8 cellular contexts compared by ENCODE assay signal in genomic region chr2:87290912-87291311, GRCh38.
DNase-seq lines count a peak whose midpoint lies in the region; ATAC-seq, FAIRE-seq and TF ChIP-seq lines count a peak whose summit lies in the region.
"Not testable (repeated sequence)": the region's sequence is repeated elsewhere in the genome, so short reads cannot be mapped to it uniquely, and the experiment has no call there.

No MANE protein-coding gene starts in this region.

- intact Hi-C loops in natural killer cell (cut with micrococcal nuclease): not testable (repeated sequence)

- H3K9me3 ChIP-seq in A549; GM23248 (ENCODE audit: low read depth); OCI-LY3 (ENCODE audit: insufficient read depth, low read length): not testable (repeated sequence)

- H4K20me1 ChIP-seq in GM23248 (ENCODE audit: insufficient read depth); OCI-LY3 (ENCODE audit: insufficient read depth, low read length): not testable (repeated sequence)

- 58% methylated on average over 4 of the region's 6 CpGs for WGBS in A549 (ENCODE audit: missing lambda C conversion rate)
- 63 to 86% methylated on average over 3 to 4 of the region's 6 CpGs for WGBS in GM23248 (ENCODE audit: low coverage in 1 of 2, low lambda C conversion rate in 2 of 2, missing lambda C conversion rate in 2 of 2), 2 experiments

- ATAC-seq in A549 (peak; percentile 40 to 54; a peak in 3 of 6 replicates), GM19023 (IDR thresholded peaks at IDR 0.05; ENCODE audit: unreplicated experiment) (peak; percentile 73), HG03159 (IDR thresholded peaks at IDR 0.05; ENCODE audit: unreplicated experiment) (peak; percentile 72), natural killer cell (peak in 2 of 3 donors; percentile 65 to 79)
- ATAC-seq in activated T-cell treated with anti-CD3 and anti-CD28 coated beads, Interleukin-2, amount 50 U/mL, for 72 hours (replicated peaks in 1 of 2): peak; percentile 86 to 87

- H3K9me2 ChIP-seq in GM23248 (ENCODE audit: insufficient read depth): not testable (repeated sequence)

- peaks cover 15% of the 10 kb centered on the region for H3K4me1 Mint-ChIP-seq in activated T-cell treated with anti-CD3 and anti-CD28 coated beads, Interleukin-2, amount 50 U/mL, for 72 hours (ENCODE audit: low read depth)
- peaks cover 0 to 11% of the 10 kb centered on the region in 2 donors for H3K4me1 Mint-ChIP-seq in natural killer cell

- H3K27ac Mint-ChIP-seq in activated T-cell treated with anti-CD3 and anti-CD28 coated beads, Interleukin-2, amount 50 U/mL, for 72 hours: peak overlapping the region; percentile 47
- H3K27ac Mint-ChIP-seq in natural killer cell: not testable (repeated sequence)

- CTCF ChIA-PET in A549 (lab: Yijun Ruan, JAX): not testable (repeated sequence)

- not testable (repeated sequence) for H3K4me2 ChIP-seq in A549; GM23248 (ENCODE audit: unreplicated experiment)
- H3K4me2 ChIP-seq in OCI-LY3 (ENCODE audit: low read length): peak overlapping the region; percentile 65

- TF ChIP-seq POLR2A in A549 (IDR thresholded peaks at IDR 0.05; ENCODE audit: low read length): not testable (repeated sequence)

- FAIRE-seq in A549 (lab: Jason Lieb, UNC): not testable (repeated sequence)

- H3K27ac ChIP-seq in A549, GM23248: not testable (repeated sequence)
- H3K27ac ChIP-seq in OCI-LY3 (ENCODE audit: low read length): peak overlapping the region; percentile 61

- H3K4me3 Mint-ChIP-seq in activated T-cell treated with anti-CD3 and anti-CD28 coated beads, Interleukin-2, amount 50 U/mL, for 72 hours: peak overlapping the region in 1 of 2 donors; percentile 70
- H3K4me3 Mint-ChIP-seq in natural killer cell: not testable (repeated sequence)

- not testable (repeated sequence) for H3K27me3 Mint-ChIP-seq in activated T-cell treated with anti-CD3 and anti-CD28 coated beads, Interleukin-2, amount 50 U/mL, for 72 hours (ENCODE audit: low read depth); natural killer cell (ENCODE audit: low read depth in 2 of 2)

- H3K4me1 ChIP-seq in A549; GM23248 (ENCODE audit: insufficient read depth): not testable (repeated sequence)
- peaks cover 11% of the 10 kb centered on the region for H3K4me1 ChIP-seq in OCI-LY3 (ENCODE audit: low read length)

- not testable (repeated sequence) for TF ChIP-seq EP300 in A549 (IDR thresholded peaks at IDR 0.05)

- H3K79me2 ChIP-seq in GM23248 (ENCODE audit: insufficient read depth); OCI-LY3 (ENCODE audit: low read length): not testable (repeated sequence)

- H3F3A ChIP-seq in GM23248 (ENCODE audit: insufficient read depth): not testable (repeated sequence)

- in situ Hi-C loops in GM23248 (cut with MboI): not testable (repeated sequence)

- TF ChIP-seq RAD21 in A549 (conservative IDR thresholded peaks at IDR 0.05 in 1 of 2, IDR thresholded peaks at IDR 0.05 in 1 of 2): not testable (repeated sequence)

- H3K9me3 Mint-ChIP-seq in activated T-cell treated with anti-CD3 and anti-CD28 coated beads, Interleukin-2, amount 50 U/mL, for 72 hours; natural killer cell: not testable (repeated sequence)

- not testable (repeated sequence) for H3K27me3 ChIP-seq in GM23248 (replicated peaks; ENCODE audit: insufficient read depth); OCI-LY3 (ENCODE audit: low read depth, low read length)

- not testable (repeated sequence) for H3K36me3 ChIP-seq in GM23248 (ENCODE audit: low read depth); OCI-LY3 (replicated peaks; ENCODE audit: low read depth, low read length)

- H3K36me3 Mint-ChIP-seq in activated T-cell treated with anti-CD3 and anti-CD28 coated beads, Interleukin-2, amount 50 U/mL, for 72 hours (ENCODE audit: insufficient read depth in 2 of 2); natural killer cell: not testable (repeated sequence)

- H2AFZ ChIP-seq in GM23248; OCI-LY3 (ENCODE audit: low read depth, low read length): not testable (repeated sequence)

- DNase-seq in A549 (ENCODE audit: low read depth in 1 of 2, low spot score in 1 of 2) (peak in 1 of 2 experiments; percentile 6), GM23248 (peak; percentile 1), fibroblast of mammary gland (ENCODE audit: low read depth) (peak; percentile 8)
- DNase-seq in activated T-cell treated with anti-CD3 and anti-CD28 coated beads, Interleukin-2, amount 50 U/mL, for 72 hours; natural killer cell: not testable (repeated sequence)

- not testable (repeated sequence) for H3K4me3 ChIP-seq in A549; GM23248; fibroblast of mammary gland (ENCODE audit: control insufficient read depth, low read depth, low read length)
- H3K4me3 ChIP-seq in OCI-LY3 (ENCODE audit: low read length): peak overlapping the region; percentile 50

- not testable (repeated sequence) for H3K9ac ChIP-seq in GM23248
- H3K9ac ChIP-seq in OCI-LY3 (ENCODE audit: low read length): peak overlapping the region; percentile 44; the same call in 1 of the 2 replicates

- TF ChIP-seq CTCF in A549 (IDR thresholded peaks at IDR 0.05); OCI-LY3 (IDR thresholded peaks at IDR 0.05; ENCODE audit: low read depth, low read length); fibroblast of mammary gland (conservative IDR thresholded peaks at IDR 0.05; ENCODE audit: control insufficient read depth, insufficient read depth, low read depth, low read length); natural killer cell (IDR thresholded peaks at IDR 0.05): not testable (repeated sequence)

- POLR2A ChIA-PET in A549 (lab: Yijun Ruan, JAX): not testable (repeated sequence)
